ENCODE assay signal across 1 cellular context in genomic region chr1:65164101-65164500, GRCh38. TPM values are rescaled to one million over a fixed set of nuclear protein-coding genes. Genes with fewer than 3 reads are reported as not detected.
"Had no signal": no experiment of that assay in that cellular context is flagged by ENCODE, and none has a peak within 500 bp of the region (broad histone marks: within the 10 kb centered on the region; RNA-seq: fewer than 3 reads in every experiment).

No MANE protein-coding gene starts in this region.

RNA-seq across cellular contexts. Expression of gene AK4, which starts 16.1 kb away (rescaled TPM):
- polyA plus RNA-seq: naive thymus-derived CD8-positive, alpha-beta T cell had no signal
